Comparison of ENCODE assay signal across 1 cellular context in the genomic region with DNA sequence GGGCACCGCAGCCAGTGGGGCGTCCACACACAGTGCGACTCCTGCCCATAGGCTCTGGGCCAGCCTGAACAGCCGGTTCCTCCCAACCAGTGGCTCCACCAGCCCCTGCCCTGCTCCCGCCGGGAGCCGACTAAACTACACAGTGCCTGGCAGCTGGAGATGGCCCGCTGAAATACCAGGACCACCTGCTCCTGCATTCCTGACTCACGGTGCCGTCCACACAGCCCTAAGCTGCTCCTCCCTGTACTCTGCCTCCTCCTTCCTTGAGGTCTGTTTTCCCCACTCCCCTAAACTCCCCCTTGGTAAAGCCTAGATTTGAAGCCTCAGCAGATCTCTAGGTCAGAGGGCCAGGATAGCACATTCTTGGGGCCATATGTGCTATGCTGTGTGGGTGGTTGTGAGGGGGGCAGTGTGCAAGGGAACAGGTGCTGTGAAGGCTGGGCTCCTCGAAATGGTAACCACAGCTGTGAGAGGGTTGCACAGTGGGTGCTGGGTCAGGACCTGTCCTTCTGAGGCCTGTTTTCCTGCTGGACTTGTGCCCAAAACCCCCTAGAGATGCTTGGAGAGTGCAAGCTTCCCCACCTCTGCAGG.
TF ChIP-seq lines count a peak whose summit lies in the region.

No MANE protein-coding gene starts in this region.

TF ChIP-seq in H1, 55 proteins besides CTCF, POLR2A, EP300 and RAD21:
- TF ChIP-seq CHD2 (IDR thresholded peaks at IDR 0.05; ENCODE audit: low read length) (no peak), BCL11A (IDR thresholded peaks at IDR 0.05; ENCODE audit: low read depth in 2 of 2, low read length in 2 of 2) (no peak), SP1 (IDR thresholded peaks at IDR 0.05; ENCODE audit: low read depth, low read length) (no peak), SP2 (IDR thresholded peaks at IDR 0.05; ENCODE audit: low read length) (no peak), MAFK (IDR thresholded peaks at IDR 0.05; ENCODE audit: low read depth, low read length) (no peak), JUN (IDR thresholded peaks at IDR 0.05; ENCODE audit: low read depth, low read length) (no peak), SIX5 (IDR thresholded peaks at IDR 0.05; ENCODE audit: low read depth, low read length) (no peak), PHF8 (conservative IDR thresholded peaks at IDR 0.05; ENCODE audit: low read depth, low read length) (no peak), SUZ12 (IDR thresholded peaks at IDR 0.05; ENCODE audit: low read length) (no peak), RXRA (IDR thresholded peaks at IDR 0.05; ENCODE audit: insufficient read depth, low read depth, low read length) (no peak), EZH2 (IDR thresholded peaks at IDR 0.05; ENCODE audit: low read depth, low read length, severe bottlenecking) (no peak), GABPA (IDR thresholded peaks at IDR 0.05; ENCODE audit: borderline replicate concordance, insufficient read depth, low read length) (no peak)
